Comparison of ENCODE assay signal across 1 cellular context in the genomic region with DNA sequence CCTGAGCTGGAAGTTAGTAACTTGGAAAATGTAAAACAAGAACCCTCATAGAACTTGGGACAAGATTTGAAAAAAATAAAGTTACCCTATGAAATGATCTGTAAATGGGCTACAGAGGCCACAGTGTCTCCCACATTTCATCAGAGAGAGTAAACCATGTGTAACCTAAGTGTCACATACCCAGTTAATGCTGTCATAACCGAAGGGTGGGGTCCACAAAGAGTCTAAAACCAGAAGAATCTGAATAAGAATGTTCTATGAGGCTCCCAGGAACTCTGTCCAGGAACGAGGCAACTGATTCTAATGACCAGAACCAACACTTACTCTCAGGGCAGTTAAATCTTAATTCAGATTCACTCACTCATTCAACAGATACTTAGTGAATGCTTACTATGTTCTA.
TF ChIP-seq lines count a peak whose summit lies in the region.

No MANE protein-coding gene starts in this region.

TF ChIP-seq in GM23338, 12 proteins besides CTCF, POLR2A, EP300 and RAD21 (continued from another document):
- TF ChIP-seq, protein P1, sequence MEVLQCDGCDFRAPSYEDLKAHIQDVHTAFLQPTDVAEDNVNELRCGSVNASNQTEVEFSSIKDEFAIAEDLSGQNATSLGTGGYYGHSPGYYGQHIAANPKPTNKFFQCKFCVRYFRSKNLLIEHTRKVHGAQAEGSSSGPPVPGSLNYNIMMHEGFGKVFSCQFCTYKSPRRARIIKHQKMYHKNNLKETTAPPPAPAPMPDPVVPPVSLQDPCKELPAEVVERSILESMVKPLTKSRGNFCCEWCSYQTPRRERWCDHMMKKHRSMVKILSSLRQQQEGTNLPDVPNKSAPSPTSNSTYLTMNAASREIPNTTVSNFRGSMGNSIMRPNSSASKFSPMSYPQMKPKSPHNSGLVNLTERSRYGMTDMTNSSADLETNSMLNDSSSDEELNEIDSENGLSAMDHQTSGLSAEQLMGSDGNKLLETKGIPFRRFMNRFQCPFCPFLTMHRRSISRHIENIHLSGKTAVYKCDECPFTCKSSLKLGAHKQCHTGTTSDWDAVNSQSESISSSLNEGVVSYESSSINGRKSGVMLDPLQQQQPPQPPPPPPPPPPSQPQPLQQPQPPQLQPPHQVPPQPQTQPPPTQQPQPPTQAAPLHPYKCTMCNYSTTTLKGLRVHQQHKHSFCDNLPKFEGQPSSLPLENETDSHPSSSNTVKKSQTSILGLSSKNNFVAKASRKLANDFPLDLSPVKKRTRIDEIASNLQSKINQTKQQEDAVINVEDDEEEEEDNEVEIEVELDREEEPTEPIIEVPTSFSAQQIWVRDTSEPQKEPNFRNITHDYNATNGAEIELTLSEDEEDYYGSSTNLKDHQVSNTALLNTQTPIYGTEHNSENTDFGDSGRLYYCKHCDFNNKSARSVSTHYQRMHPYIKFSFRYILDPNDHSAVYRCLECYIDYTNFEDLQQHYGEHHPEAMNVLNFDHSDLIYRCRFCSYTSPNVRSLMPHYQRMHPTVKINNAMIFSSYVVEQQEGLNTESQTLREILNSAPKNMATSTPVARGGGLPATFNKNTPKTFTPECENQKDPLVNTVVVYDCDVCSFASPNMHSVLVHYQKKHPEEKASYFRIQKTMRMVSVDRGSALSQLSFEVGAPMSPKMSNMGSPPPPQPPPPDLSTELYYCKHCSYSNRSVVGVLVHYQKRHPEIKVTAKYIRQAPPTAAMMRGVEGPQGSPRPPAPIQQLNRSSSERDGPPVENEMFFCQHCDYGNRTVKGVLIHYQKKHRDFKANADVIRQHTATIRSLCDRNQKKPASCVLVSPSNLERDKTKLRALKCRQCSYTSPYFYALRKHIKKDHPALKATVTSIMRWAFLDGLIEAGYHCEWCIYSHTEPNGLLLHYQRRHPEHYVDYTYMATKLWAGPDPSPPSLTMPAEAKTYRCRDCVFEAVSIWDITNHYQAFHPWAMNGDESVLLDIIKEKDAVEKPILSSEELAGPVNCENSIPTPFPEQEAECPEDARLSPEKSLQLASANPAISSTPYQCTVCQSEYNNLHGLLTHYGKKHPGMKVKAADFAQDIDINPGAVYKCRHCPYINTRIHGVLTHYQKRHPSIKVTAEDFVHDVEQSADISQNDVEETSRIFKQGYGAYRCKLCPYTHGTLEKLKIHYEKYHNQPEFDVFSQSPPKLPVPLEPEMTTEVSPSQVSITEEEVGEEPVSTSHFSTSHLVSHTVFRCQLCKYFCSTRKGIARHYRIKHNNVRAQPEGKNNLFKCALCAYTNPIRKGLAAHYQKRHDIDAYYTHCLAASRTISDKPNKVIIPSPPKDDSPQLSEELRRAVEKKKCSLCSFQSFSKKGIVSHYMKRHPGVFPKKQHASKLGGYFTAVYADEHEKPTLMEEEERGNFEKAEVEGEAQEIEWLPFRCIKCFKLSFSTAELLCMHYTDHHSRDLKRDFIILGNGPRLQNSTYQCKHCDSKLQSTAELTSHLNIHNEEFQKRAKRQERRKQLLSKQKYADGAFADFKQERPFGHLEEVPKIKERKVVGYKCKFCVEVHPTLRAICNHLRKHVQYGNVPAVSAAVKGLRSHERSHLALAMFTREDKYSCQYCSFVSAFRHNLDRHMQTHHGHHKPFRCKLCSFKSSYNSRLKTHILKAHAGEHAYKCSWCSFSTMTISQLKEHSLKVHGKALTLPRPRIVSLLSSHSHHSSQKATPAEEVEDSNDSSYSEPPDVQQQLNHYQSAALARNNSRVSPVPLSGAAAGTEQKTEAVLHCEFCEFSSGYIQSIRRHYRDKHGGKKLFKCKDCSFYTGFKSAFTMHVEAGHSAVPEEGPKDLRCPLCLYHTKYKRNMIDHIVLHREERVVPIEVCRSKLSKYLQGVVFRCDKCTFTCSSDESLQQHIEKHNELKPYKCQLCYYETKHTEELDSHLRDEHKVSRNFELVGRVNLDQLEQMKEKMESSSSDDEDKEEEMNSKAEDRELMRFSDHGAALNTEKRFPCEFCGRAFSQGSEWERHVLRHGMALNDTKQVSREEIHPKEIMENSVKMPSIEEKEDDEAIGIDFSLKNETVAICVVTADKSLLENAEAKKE (CRISPR knock-in tag; IDR thresholded peaks at IDR 0.05): no peak
- TF ChIP-seq ZNF114 (CRISPR knock-in tag; IDR thresholded peaks at IDR 0.05) (no peak), EZH2phosphoT487 (IDR thresholded peaks at IDR 0.05; ENCODE audit: unreplicated experiment) (no peak)
- TF ChIP-seq, protein P2, sequence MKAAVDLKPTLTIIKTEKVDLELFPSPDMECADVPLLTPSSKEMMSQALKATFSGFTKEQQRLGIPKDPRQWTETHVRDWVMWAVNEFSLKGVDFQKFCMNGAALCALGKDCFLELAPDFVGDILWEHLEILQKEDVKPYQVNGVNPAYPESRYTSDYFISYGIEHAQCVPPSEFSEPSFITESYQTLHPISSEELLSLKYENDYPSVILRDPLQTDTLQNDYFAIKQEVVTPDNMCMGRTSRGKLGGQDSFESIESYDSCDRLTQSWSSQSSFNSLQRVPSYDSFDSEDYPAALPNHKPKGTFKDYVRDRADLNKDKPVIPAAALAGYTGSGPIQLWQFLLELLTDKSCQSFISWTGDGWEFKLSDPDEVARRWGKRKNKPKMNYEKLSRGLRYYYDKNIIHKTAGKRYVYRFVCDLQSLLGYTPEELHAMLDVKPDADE (IDR thresholded peaks at IDR 0.05): no peak
